8 cellular contexts compared by ENCODE assay signal in genomic region chr1:115062542-115063004, GRCh38. TPM values are rescaled to one million over a fixed set of nuclear protein-coding genes. Genes with fewer than 3 reads are reported as not detected.
DNase-seq lines count a peak whose midpoint lies in the region; ATAC-seq and TF ChIP-seq lines count a peak whose summit lies in the region.

No MANE protein-coding gene starts in this region.

- POLR2A ChIA-PET in activated naive CD8-positive, alpha-beta T cell treated with anti-CD3 and anti-CD28 coated beads, Interleukin-2, amount 10 ng/mL, durations not matched to agents 7 days and 5 days (lab: Charles Lee) = interaction anchor here (1.2 kb wide), 1 partner anchor 37 kb away, joined by 3 read pairs; no protein-coding TSS in a partner anchor
- POLR2A ChIA-PET in naive thymus-derived CD8-positive, alpha-beta T cell (lab: Charles Lee) = interaction anchor here (1.0 to 1.8 kb wide), 3 partner anchors 35 to 305 kb away, joined by 4 to 8 read pairs (median 4); no protein-coding TSS in a partner anchor

- H3K4me1 ChIP-seq in thymus (ENCODE audit: control insufficient read depth, insufficient read depth, low read length) = peaks cover 7% of the 10 kb centered on the region

- no peak for TF ChIP-seq CTCF in GM20000 (IDR thresholded peaks at IDR 0.05; ENCODE audit: extremely low read depth, missing control alignments)

- H3K27me3 Mint-ChIP-seq in T-helper 1 cell treated with Interleukin-12 subunit alpha and Interleukin-12 subunit beta and Interleukin-4 antibody, amounts not matched to agents 30 μg/mL and 1 μg/mL, for 36 hours (ENCODE audit: low read depth) = no peaks in the 10 kb centered on the region
- H3K27me3 Mint-ChIP-seq in activated naive CD8-positive, alpha-beta T cell treated with anti-CD3 and anti-CD28 coated beads, Interleukin-2, amount 10 ng/mL, durations not matched to agents 7 days and 5 days = peaks cover 3% of the 10 kb centered on the region
- H3K27me3 Mint-ChIP-seq in naive thymus-derived CD8-positive, alpha-beta T cell = no peaks in the 10 kb centered on the region

- H3K27me3 ChIP-seq in thymus (ENCODE audit: control insufficient read depth, insufficient read depth) = no peaks in the 10 kb centered on the region

- no peak overlapping the region for H3K4me3 ChIP-seq in thymus (ENCODE audit: low read length)

- peaks cover 10% of the 10 kb centered on the region for H3K9me3 Mint-ChIP-seq in T-helper 1 cell treated with Interleukin-12 subunit alpha and Interleukin-12 subunit beta and Interleukin-4 antibody, amounts not matched to agents 30 μg/mL and 1 μg/mL, for 36 hours
- H3K9me3 Mint-ChIP-seq in activated naive CD8-positive, alpha-beta T cell treated with anti-CD3 and anti-CD28 coated beads, Interleukin-2, amount 10 ng/mL, durations not matched to agents 7 days and 5 days = peaks cover 2% of the 10 kb centered on the region
- peaks cover 0 to 4% (median 0%) of the 10 kb centered on the region in 9 donors for H3K9me3 Mint-ChIP-seq in naive thymus-derived CD8-positive, alpha-beta T cell

- H3K27ac ChIP-seq in thymus (ENCODE audit: low read depth) = peak overlapping the region; percentile 53

- H3K4me1 Mint-ChIP-seq in T-helper 1 cell treated with Interleukin-12 subunit alpha and Interleukin-12 subunit beta and Interleukin-4 antibody, amounts not matched to agents 30 μg/mL and 1 μg/mL, for 36 hours (ENCODE audit: low read depth) = peaks cover 29% of the 10 kb centered on the region
- peaks cover 20% of the 10 kb centered on the region for H3K4me1 Mint-ChIP-seq in activated naive CD8-positive, alpha-beta T cell treated with anti-CD3 and anti-CD28 coated beads, Interleukin-2, amount 10 ng/mL, durations not matched to agents 7 days and 5 days
- peaks cover 16 to 57% (median 45%) of the 10 kb centered on the region in 4 donors for H3K4me1 Mint-ChIP-seq in naive thymus-derived CD8-positive, alpha-beta T cell

- H3K9me3 ChIP-seq in thymus (ENCODE audit: control insufficient read depth) = no peaks in the 10 kb centered on the region

- 12% methylated on average over 7 of the region's 7 CpGs for WGBS in thymus

- H3K36me3 ChIP-seq in thymus (ENCODE audit: control insufficient read depth, insufficient read depth) = no peaks in the 10 kb centered on the region

- DNase-seq in EH (ENCODE audit: low read depth) (peak; percentile 77), hypothalamus (lab: John Stamatoyannopoulos, UW) (no peak), GM20000 (ENCODE audit: low spot score) (no peak)
- peak; percentile 84 for DNase-seq in activated naive CD8-positive, alpha-beta T cell treated with anti-CD3 and anti-CD28 coated beads, Interleukin-2, amount 10 ng/mL, durations not matched to agents 7 days and 5 days
- peak; percentile 75 to 98 (median 96) for DNase-seq in naive thymus-derived CD8-positive, alpha-beta T cell

- peaks cover 11% of the 10 kb centered on the region for H3K36me3 Mint-ChIP-seq in T-helper 1 cell treated with Interleukin-12 subunit alpha and Interleukin-12 subunit beta and Interleukin-4 antibody, amounts not matched to agents 30 μg/mL and 1 μg/mL, for 36 hours (ENCODE audit: low read depth)
- H3K36me3 Mint-ChIP-seq in activated naive CD8-positive, alpha-beta T cell treated with anti-CD3 and anti-CD28 coated beads, Interleukin-2, amount 10 ng/mL, durations not matched to agents 7 days and 5 days = no peaks in the 10 kb centered on the region
- H3K36me3 Mint-ChIP-seq in naive thymus-derived CD8-positive, alpha-beta T cell = no peaks in the 10 kb centered on the region

- peak; percentile 93 for ATAC-seq in HG03097 (IDR thresholded peaks at IDR 0.05; ENCODE audit: low FRiP score, unreplicated experiment)
- ATAC-seq in activated naive CD8-positive, alpha-beta T cell treated with anti-CD3 and anti-CD28 coated beads, Interleukin-2, amount 10 ng/mL, durations not matched to agents 7 days and 5 days (ENCODE audit: low read depth) = peak; percentile 95
- peak; percentile 93 to 94 for ATAC-seq in naive thymus-derived CD8-positive, alpha-beta T cell

- H3K27ac Mint-ChIP-seq in T-helper 1 cell treated with Interleukin-12 subunit alpha and Interleukin-12 subunit beta and Interleukin-4 antibody, amounts not matched to agents 30 μg/mL and 1 μg/mL, for 36 hours = peak overlapping the region; percentile 86
- H3K27ac Mint-ChIP-seq in activated naive CD8-positive, alpha-beta T cell treated with anti-CD3 and anti-CD28 coated beads, Interleukin-2, amount 10 ng/mL, durations not matched to agents 7 days and 5 days = peak overlapping the region; percentile 26
- peak overlapping the region; percentile 89 to 100 (median 98) for H3K27ac Mint-ChIP-seq in naive thymus-derived CD8-positive, alpha-beta T cell

- H3K4me3 Mint-ChIP-seq in T-helper 1 cell treated with Interleukin-12 subunit alpha and Interleukin-12 subunit beta and Interleukin-4 antibody, amounts not matched to agents 30 μg/mL and 1 μg/mL, for 36 hours = peak overlapping the region; percentile 49
- H3K4me3 Mint-ChIP-seq in activated naive CD8-positive, alpha-beta T cell treated with anti-CD3 and anti-CD28 coated beads, Interleukin-2, amount 10 ng/mL, durations not matched to agents 7 days and 5 days = peak overlapping the region; percentile 28
- peak overlapping the region; percentile 46 to 88 (median 76) for H3K4me3 Mint-ChIP-seq in naive thymus-derived CD8-positive, alpha-beta T cell

RNA-seq across cellular contexts. Expression of gene TSPAN2, which starts 26.7 kb away (rescaled TPM):
- 1 to 10 TPM in 1 of 2 experiments, under 1 TPM in 1; 0.42 to 1.2 TPM for total RNA-seq in activated naive CD8-positive, alpha-beta T cell treated with anti-CD3 and anti-CD28 coated beads, Interleukin-2, amount 10 ng/mL, durations not matched to agents 7 days and 5 days
- total RNA-seq in naive thymus-derived CD8-positive, alpha-beta T cell = under 1 TPM; 0.68 to 0.77 TPM
- 10 to 100 TPM in 1 of 3 donors, 1 to 10 TPM in 1, under 1 TPM in 1; 0.92 to 16.3 (median 3.2) TPM for polyA plus RNA-seq in naive thymus-derived CD8-positive, alpha-beta T cell
- polyA plus RNA-seq in thymus = 3.2 TPM

RNA-seq across cellular contexts. Expression of gene TSHB, which starts 32.9 kb away (rescaled TPM):
- total RNA-seq in activated naive CD8-positive, alpha-beta T cell treated with anti-CD3 and anti-CD28 coated beads, Interleukin-2, amount 10 ng/mL, durations not matched to agents 7 days and 5 days = not detected
- total RNA-seq in naive thymus-derived CD8-positive, alpha-beta T cell = not detected
- not detected for polyA plus RNA-seq in naive thymus-derived CD8-positive, alpha-beta T cell
- 0.11 TPM for polyA plus RNA-seq in thymus

Comparison
In these comparisons a context has a peak if more than half of its experiments do, and no peak if none do; other contexts are left out.
1. DNase-seq: peak in EH (single experiment), activated naive CD8-positive, alpha-beta T cell treated with anti-CD3 and anti-CD28 coated beads, Interleukin-2, amount 10 ng/mL, durations not matched to agents 7 days and 5 days (single experiment) and naive thymus-derived CD8-positive, alpha-beta T cell (10 of 10); none in hypothalamus (0 of 51) and GM20000 (single experiment).
2. H3K27ac Mint-ChIP-seq: peak in every context shown above with its lines; median percentile 98 in naive thymus-derived CD8-positive, alpha-beta T cell; 86 in T-helper 1 cell treated with Interleukin-12 subunit alpha and Interleukin-12 subunit beta and Interleukin-4 antibody, amounts not matched to agents 30 μg/mL and 1 μg/mL, for 36 hours; 26 in activated naive CD8-positive, alpha-beta T cell treated with anti-CD3 and anti-CD28 coated beads, Interleukin-2, amount 10 ng/mL, durations not matched to agents 7 days and 5 days.
3. Peak in every context shown above with its lines, with median percentiles within 50 percentile points of each other: ATAC-seq and H3K4me3 Mint-ChIP-seq.